Comparison of ENCODE assay signal across 1 cellular context in the genomic region with DNA sequence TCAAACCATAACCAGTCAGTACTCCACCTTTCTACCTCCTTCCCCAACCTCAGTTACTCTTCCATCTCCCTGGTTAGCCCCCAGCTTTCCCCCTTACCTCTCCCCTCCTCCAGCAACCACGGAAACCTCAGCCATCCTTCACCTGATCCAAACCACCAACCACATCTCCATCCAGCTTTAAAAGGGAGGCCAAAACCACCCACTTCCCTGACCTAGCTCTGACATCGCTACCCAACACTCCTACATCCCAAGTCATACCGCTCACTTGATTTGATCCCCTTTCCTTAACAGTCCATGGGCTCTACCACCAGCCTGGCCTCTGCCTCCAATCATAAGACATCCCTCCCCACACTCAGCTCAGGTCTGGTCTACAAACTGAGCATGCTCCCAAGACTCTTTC.
TF ChIP-seq lines count a peak whose summit lies in the region.

No MANE protein-coding gene starts in this region.

TF ChIP-seq in HepG2, 621 proteins besides CTCF, POLR2A, EP300 and RAD21 (continued from another document):
- TF ChIP-seq, protein P1, sequence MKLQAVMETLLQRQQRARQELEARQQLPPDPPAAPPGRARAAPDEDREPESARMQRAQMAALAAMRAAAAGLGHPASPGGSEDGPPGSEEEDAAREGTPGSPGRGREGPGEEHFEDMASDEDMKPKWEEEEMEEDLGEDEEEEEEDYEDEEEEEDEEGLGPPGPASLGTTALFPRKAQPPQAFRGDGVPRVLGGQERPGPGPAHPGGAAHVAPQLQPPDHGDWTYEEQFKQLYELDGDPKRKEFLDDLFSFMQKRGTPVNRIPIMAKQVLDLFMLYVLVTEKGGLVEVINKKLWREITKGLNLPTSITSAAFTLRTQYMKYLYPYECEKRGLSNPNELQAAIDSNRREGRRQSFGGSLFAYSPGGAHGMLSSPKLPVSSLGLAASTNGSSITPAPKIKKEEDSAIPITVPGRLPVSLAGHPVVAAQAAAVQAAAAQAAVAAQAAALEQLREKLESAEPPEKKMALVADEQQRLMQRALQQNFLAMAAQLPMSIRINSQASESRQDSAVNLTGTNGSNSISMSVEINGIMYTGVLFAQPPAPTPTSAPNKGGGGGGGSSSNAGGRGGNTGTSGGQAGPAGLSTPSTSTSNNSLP (IDR thresholded peaks at IDR 0.05; ENCODE audit: low read depth, low read length), result no peak
- TF ChIP-seq ZFYVE20 (CRISPR knock-in tag; IDR thresholded peaks at IDR 0.05; ENCODE audit: borderline replicate concordance, low read depth) (no peak), NFKB2 (CRISPR knock-in tag; IDR thresholded peaks at IDR 0.05; ENCODE audit: borderline replicate concordance) (no peak), ZNF441 (CRISPR knock-in tag; IDR thresholded peaks at IDR 0.05; ENCODE audit: borderline replicate concordance) (no peak), EED (CRISPR knock-in tag; IDR thresholded peaks at IDR 0.05) (no peak), KLF11 (CRISPR knock-in tag; IDR thresholded peaks at IDR 0.05) (no peak), ZNF234 (CRISPR knock-in tag; conservative IDR thresholded peaks at IDR 0.05) (no peak), ZNF773 (CRISPR knock-in tag; IDR thresholded peaks at IDR 0.05; ENCODE audit: borderline replicate concordance) (no peak), MYNN (CRISPR knock-in tag; IDR thresholded peaks at IDR 0.05; ENCODE audit: low read depth) (no peak), MLLT10 (CRISPR knock-in tag; IDR thresholded peaks at IDR 0.05) (no peak), GATA4 (IDR thresholded peaks at IDR 0.05; ENCODE audit: borderline replicate concordance, low read depth) (no peak)
- TF ChIP-seq, protein P2, sequence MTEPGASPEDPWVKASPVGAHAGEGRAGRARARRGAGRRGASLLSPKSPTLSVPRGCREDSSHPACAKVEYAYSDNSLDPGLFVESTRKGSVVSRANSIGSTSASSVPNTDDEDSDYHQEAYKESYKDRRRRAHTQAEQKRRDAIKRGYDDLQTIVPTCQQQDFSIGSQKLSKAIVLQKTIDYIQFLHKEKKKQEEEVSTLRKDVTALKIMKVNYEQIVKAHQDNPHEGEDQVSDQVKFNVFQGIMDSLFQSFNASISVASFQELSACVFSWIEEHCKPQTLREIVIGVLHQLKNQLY (CRISPR knock-in tag; IDR thresholded peaks at IDR 0.05), result no peak
- TF ChIP-seq, protein P3, sequence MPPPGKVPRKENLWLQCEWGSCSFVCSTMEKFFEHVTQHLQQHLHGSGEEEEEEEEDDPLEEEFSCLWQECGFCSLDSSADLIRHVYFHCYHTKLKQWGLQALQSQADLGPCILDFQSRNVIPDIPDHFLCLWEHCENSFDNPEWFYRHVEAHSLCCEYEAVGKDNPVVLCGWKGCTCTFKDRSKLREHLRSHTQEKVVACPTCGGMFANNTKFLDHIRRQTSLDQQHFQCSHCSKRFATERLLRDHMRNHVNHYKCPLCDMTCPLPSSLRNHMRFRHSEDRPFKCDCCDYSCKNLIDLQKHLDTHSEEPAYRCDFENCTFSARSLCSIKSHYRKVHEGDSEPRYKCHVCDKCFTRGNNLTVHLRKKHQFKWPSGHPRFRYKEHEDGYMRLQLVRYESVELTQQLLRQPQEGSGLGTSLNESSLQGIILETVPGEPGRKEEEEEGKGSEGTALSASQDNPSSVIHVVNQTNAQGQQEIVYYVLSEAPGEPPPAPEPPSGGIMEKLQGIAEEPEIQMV (CRISPR knock-in tag; IDR thresholded peaks at IDR 0.05; ENCODE audit: low read depth), result no peak
- TF ChIP-seq, protein P4, sequence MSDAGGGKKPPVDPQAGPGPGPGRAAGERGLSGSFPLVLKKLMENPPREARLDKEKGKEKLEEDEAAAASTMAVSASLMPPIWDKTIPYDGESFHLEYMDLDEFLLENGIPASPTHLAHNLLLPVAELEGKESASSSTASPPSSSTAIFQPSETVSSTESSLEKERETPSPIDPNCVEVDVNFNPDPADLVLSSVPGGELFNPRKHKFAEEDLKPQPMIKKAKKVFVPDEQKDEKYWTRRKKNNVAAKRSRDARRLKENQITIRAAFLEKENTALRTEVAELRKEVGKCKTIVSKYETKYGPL (CRISPR knock-in tag; IDR thresholded peaks at IDR 0.05), result no peak
- TF ChIP-seq, protein P5, sequence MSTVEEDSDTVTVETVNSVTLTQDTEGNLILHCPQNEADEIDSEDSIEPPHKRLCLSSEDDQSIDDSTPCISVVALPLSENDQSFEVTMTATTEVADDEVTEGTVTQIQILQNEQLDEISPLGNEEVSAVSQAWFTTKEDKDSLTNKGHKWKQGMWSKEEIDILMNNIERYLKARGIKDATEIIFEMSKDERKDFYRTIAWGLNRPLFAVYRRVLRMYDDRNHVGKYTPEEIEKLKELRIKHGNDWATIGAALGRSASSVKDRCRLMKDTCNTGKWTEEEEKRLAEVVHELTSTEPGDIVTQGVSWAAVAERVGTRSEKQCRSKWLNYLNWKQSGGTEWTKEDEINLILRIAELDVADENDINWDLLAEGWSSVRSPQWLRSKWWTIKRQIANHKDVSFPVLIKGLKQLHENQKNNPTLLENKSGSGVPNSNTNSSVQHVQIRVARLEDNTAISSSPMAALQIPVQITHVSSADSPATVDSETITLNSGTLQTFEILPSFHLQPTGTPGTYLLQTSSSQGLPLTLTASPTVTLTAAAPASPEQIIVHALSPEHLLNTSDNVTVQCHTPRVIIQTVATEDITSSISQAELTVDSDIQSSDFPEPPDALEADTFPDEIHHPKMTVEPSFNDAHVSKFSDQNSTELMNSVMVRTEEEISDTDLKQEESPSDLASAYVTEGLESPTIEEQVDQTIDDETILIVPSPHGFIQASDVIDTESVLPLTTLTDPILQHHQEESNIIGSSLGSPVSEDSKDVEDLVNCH (CRISPR knock-in tag; IDR thresholded peaks at IDR 0.05), result no peak
- TF ChIP-seq, protein P6, sequence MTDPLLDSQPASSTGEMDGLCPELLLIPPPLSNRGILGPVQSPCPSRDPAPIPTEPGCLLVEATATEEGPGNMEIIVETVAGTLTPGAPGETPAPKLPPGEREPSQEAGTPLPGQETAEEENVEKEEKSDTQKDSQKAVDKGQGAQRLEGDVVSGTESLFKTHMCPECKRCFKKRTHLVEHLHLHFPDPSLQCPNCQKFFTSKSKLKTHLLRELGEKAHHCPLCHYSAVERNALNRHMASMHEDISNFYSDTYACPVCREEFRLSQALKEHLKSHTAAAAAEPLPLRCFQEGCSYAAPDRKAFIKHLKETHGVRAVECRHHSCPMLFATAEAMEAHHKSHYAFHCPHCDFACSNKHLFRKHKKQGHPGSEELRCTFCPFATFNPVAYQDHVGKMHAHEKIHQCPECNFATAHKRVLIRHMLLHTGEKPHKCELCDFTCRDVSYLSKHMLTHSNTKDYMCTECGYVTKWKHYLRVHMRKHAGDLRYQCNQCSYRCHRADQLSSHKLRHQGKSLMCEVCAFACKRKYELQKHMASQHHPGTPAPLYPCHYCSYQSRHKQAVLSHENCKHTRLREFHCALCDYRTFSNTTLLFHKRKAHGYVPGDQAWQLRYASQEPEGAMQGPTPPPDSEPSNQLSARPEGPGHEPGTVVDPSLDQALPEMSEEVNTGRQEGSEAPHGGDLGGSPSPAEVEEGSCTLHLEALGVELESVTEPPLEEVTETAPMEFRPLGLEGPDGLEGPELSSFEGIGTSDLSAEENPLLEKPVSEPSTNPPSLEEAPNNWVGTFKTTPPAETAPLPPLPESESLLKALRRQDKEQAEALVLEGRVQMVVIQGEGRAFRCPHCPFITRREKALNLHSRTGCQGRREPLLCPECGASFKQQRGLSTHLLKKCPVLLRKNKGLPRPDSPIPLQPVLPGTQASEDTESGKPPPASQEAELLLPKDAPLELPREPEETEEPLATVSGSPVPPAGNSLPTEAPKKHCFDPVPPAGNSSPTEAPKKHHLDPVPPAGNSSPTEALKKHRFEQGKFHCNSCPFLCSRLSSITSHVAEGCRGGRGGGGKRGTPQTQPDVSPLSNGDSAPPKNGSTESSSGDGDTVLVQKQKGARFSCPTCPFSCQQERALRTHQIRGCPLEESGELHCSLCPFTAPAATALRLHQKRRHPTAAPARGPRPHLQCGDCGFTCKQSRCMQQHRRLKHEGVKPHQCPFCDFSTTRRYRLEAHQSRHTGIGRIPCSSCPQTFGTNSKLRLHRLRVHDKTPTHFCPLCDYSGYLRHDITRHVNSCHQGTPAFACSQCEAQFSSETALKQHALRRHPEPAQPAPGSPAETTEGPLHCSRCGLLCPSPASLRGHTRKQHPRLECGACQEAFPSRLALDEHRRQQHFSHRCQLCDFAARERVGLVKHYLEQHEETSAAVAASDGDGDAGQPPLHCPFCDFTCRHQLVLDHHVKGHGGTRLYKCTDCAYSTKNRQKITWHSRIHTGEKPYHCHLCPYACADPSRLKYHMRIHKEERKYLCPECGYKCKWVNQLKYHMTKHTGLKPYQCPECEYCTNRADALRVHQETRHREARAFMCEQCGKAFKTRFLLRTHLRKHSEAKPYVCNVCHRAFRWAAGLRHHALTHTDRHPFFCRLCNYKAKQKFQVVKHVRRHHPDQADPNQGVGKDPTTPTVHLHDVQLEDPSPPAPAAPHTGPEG (CRISPR knock-in tag; IDR thresholded peaks at IDR 0.05), result no peak
- TF ChIP-seq, protein P7, sequence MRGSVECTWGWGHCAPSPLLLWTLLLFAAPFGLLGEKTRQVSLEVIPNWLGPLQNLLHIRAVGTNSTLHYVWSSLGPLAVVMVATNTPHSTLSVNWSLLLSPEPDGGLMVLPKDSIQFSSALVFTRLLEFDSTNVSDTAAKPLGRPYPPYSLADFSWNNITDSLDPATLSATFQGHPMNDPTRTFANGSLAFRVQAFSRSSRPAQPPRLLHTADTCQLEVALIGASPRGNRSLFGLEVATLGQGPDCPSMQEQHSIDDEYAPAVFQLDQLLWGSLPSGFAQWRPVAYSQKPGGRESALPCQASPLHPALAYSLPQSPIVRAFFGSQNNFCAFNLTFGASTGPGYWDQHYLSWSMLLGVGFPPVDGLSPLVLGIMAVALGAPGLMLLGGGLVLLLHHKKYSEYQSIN (CRISPR knock-in tag; IDR thresholded peaks at IDR 0.05; ENCODE audit: borderline replicate concordance), result no peak
